Comparison of ENCODE assay signal across 18 cellular contexts in genomic region chr6:55925292-55925691, GRCh38. TPM values are rescaled to one million over a fixed set of nuclear protein-coding genes. Genes with fewer than 3 reads are reported as not detected.
A peak's percentile ranks its signal among the peaks of the same experiment; 100 is the strongest.
DNase-seq lines count a peak whose midpoint lies in the region; ATAC-seq and TF ChIP-seq lines count a peak whose summit lies in the region.
"Had no signal": no experiment of that assay in that cellular context is flagged by ENCODE, and none has a peak within 500 bp of the region (broad histone marks: within the 10 kb centered on the region; RNA-seq: fewer than 3 reads in every experiment).

No MANE protein-coding gene starts in this region.

- CTCF ChIA-PET in activated CD4-positive, alpha-beta memory T cell treated with anti-CD3 and anti-CD28 coated beads for 36 hours (lab: Charles Lee) = no interaction called here

- no peak overlapping the region for H2AFZ ChIP-seq in osteoblast (ENCODE audit: low read length)

- intact Hi-C loops in adrenal gland (cut with DNase I) = no loop called here
- intact Hi-C loops in activated CD4-positive, alpha-beta memory T cell treated with anti-CD3 and anti-CD28 coated beads for 36 hours (cut with micrococcal nuclease) = no loop called here

- H3K27me3 ChIP-seq in osteoblast (ENCODE audit: insufficient read depth, low read length) (no peaks in the 10 kb centered on the region), adrenal gland (no peaks in the 10 kb centered on the region)
- H3K27me3 ChIP-seq: stomach had no signal

- no peak overlapping the region for H3K4me3 ChIP-seq in epithelial cell of proximal tubule (ENCODE audit: low read depth, low read length)
- H3K4me3 ChIP-seq in osteoblast (ENCODE audit: insufficient read depth, low read length) = no peak overlapping the region
- H3K4me3 ChIP-seq in adrenal gland = no peak overlapping the region
- H3K4me3 ChIP-seq: stomach had no signal

- no peak overlapping the region for H3K27ac Mint-ChIP-seq in activated CD4-positive, alpha-beta memory T cell treated with anti-CD3 and anti-CD28 coated beads for 36 hours
- H3K27ac Mint-ChIP-seq: activated B cell treated with CpG ODN at 0.5 μM for 24 hours; activated naive CD8-positive, alpha-beta T cell treated with anti-CD3 and anti-CD28 coated beads, Interleukin-2, amount 10 ng/mL, durations not matched to agents 7 days and 5 days; CD4-positive, alpha-beta memory T cell; naive B cell had no signal

- H3K36me3 ChIP-seq in osteoblast (ENCODE audit: insufficient read depth, low read length) (no peaks in the 10 kb centered on the region), adrenal gland (replicated peaks in 1 of 2) (no peaks in the 10 kb centered on the region)
- H3K36me3 ChIP-seq: stomach had no signal

- no peaks in the 10 kb centered on the region for H3K36me3 Mint-ChIP-seq in activated CD4-positive, alpha-beta memory T cell treated with anti-CD3 and anti-CD28 coated beads for 36 hours
- H3K36me3 Mint-ChIP-seq: activated naive CD8-positive, alpha-beta T cell treated with anti-CD3 and anti-CD28 coated beads, Interleukin-2, amount 10 ng/mL, durations not matched to agents 7 days and 5 days; CD4-positive, alpha-beta memory T cell; naive B cell had no signal

- no peak for TF ChIP-seq POLR2A in adrenal gland (IDR thresholded peaks at IDR 0.05)

- DNase-seq in EH (ENCODE audit: low read depth) (peak; percentile 58), RKO (ENCODE audit: low spot score) (peak; percentile 90), epithelial cell of proximal tubule (ENCODE audit: low read depth) (peak; percentile 68), osteoblast (ENCODE audit: insufficient read length, low spot score, missing footprints) (peak; percentile 86), adrenal gland (no peak)
- no peak for DNase-seq in activated naive CD4-positive, alpha-beta T cell (lab: John Stamatoyannopoulos, UW)
- DNase-seq in activated CD4-positive, alpha-beta memory T cell treated with anti-CD3 and anti-CD28 coated beads for 36 hours = no peak
- DNase-seq: activated B cell treated with CpG ODN at 0.5 μM for 24 hours; activated naive CD8-positive, alpha-beta T cell treated with anti-CD3 and anti-CD28 coated beads, Interleukin-2, amount 10 ng/mL, durations not matched to agents 7 days and 5 days; CD4-positive, alpha-beta memory T cell; left colon; naive B cell; NCI-H345; stomach had no signal

- H3K4me1 Mint-ChIP-seq in activated CD4-positive, alpha-beta memory T cell treated with anti-CD3 and anti-CD28 coated beads for 36 hours (ENCODE audit: low read depth) = no peaks in the 10 kb centered on the region
- H3K4me1 Mint-ChIP-seq: activated B cell treated with CpG ODN at 0.5 μM for 24 hours; activated naive CD8-positive, alpha-beta T cell treated with anti-CD3 and anti-CD28 coated beads, Interleukin-2, amount 10 ng/mL, durations not matched to agents 7 days and 5 days; CD4-positive, alpha-beta memory T cell; naive B cell had no signal

- H3K4me2 ChIP-seq in osteoblast (ENCODE audit: insufficient read depth, low read length) = no peak overlapping the region

- H3K9me3 ChIP-seq in osteoblast (ENCODE audit: low read depth, low read length) (no peaks in the 10 kb centered on the region), adrenal gland (replicated peaks in 1 of 3) (no peaks in the 10 kb centered on the region)
- H3K9me3 ChIP-seq: stomach had no signal

- peaks cover 4% of the 10 kb centered on the region for H3K4me1 ChIP-seq in osteoblast (ENCODE audit: insufficient read depth, low read length)
- H3K4me1 ChIP-seq in adrenal gland (replicated peaks in 1 of 2) = no peaks in the 10 kb centered on the region
- H3K4me1 ChIP-seq: stomach had no signal

- H3K4me3 Mint-ChIP-seq in activated CD4-positive, alpha-beta memory T cell treated with anti-CD3 and anti-CD28 coated beads for 36 hours = no peak overlapping the region
- H3K4me3 Mint-ChIP-seq: activated B cell treated with CpG ODN at 0.5 μM for 24 hours; activated naive CD8-positive, alpha-beta T cell treated with anti-CD3 and anti-CD28 coated beads, Interleukin-2, amount 10 ng/mL, durations not matched to agents 7 days and 5 days; CD4-positive, alpha-beta memory T cell; naive B cell had no signal

- POLR2A ChIA-PET in activated CD4-positive, alpha-beta memory T cell treated with anti-CD3 and anti-CD28 coated beads for 36 hours (lab: Charles Lee) = no interaction called here

- no peaks in the 10 kb centered on the region for H3K79me2 ChIP-seq in osteoblast (ENCODE audit: insufficient read depth, low read length)

- H3K9me3 Mint-ChIP-seq in activated CD4-positive, alpha-beta memory T cell treated with anti-CD3 and anti-CD28 coated beads for 36 hours = peaks cover 13% of the 10 kb centered on the region

- ATAC-seq in GM19351 (IDR thresholded peaks at IDR 0.05; ENCODE audit: unreplicated experiment) = no peak
- ATAC-seq: left colon had no signal

- H3K27me3 Mint-ChIP-seq in activated CD4-positive, alpha-beta memory T cell treated with anti-CD3 and anti-CD28 coated beads for 36 hours = no peaks in the 10 kb centered on the region
- H3K27me3 Mint-ChIP-seq: activated B cell treated with CpG ODN at 0.5 μM for 24 hours; activated naive CD8-positive, alpha-beta T cell treated with anti-CD3 and anti-CD28 coated beads, Interleukin-2, amount 10 ng/mL, durations not matched to agents 7 days and 5 days; CD4-positive, alpha-beta memory T cell; naive B cell had no signal

- TF ChIP-seq CTCF in epithelial cell of proximal tubule (conservative IDR thresholded peaks at IDR 0.05; ENCODE audit: low read depth, low read length) (no peak), osteoblast (IDR thresholded peaks at IDR 0.05; ENCODE audit: extremely low read depth, low read depth, low read length) (no peak), adrenal gland (IDR thresholded peaks at IDR 0.05) (no peak)

- WGBS in adrenal gland, 4 donors = 50 to 68% (median 62%) methylated on average over 1 of the region's 1 CpG

- H3K27ac ChIP-seq in osteoblast (ENCODE audit: low read depth, low read length) = peak overlapping the region; percentile 75
- H3K27ac ChIP-seq in adrenal gland = no peak overlapping the region
- H3K27ac ChIP-seq: HL-60, stomach had no signal

- H4K20me1 ChIP-seq in osteoblast (ENCODE audit: insufficient read depth, low read length) = no peaks in the 10 kb centered on the region

RNA-seq across cellular contexts. Expression of gene BMP5, which starts 49.9 kb away (rescaled TPM):
- total RNA-seq in epithelial cell of proximal tubule (0.07 TPM in 1 of 2 replicates, not detected in the other), osteoblast (0.36 and 0.59 TPM in 2 replicates), adrenal gland (under 1 TPM in 5 of 8 donors, not detected in 3; 0.06 to 0.96 (median 0.28) TPM)
- under 1 TPM; 0.16 to 0.77 (median 0.20) TPM for polyA plus RNA-seq in adrenal gland
- not detected for total RNA-seq in activated CD4-positive, alpha-beta memory T cell treated with anti-CD3 and anti-CD28 coated beads for 36 hours
- total RNA-seq: activated B cell treated with CpG ODN at 0.5 μM for 24 hours; activated naive CD8-positive, alpha-beta T cell treated with anti-CD3 and anti-CD28 coated beads, Interleukin-2, amount 10 ng/mL, durations not matched to agents 7 days and 5 days; CD4-positive, alpha-beta memory T cell; dermis microvascular lymphatic vessel endothelial cell; H1 had no signal
- polyA plus RNA-seq: CD4-positive, alpha-beta memory T cell had no signal

Comparison
In these comparisons a context has a peak if more than half of its experiments do, and no peak if none do; other contexts are left out.
1. DNase-seq: peak in EH (single experiment), RKO (single experiment), epithelial cell of proximal tubule (single experiment) and osteoblast (single experiment); none in activated naive CD4-positive, alpha-beta T cell (0 of 4), adrenal gland (0 of 7) and activated CD4-positive, alpha-beta memory T cell treated with anti-CD3 and anti-CD28 coated beads for 36 hours (single experiment).